Comparison of ENCODE assay signal across 1 cellular context in the genomic region with DNA sequence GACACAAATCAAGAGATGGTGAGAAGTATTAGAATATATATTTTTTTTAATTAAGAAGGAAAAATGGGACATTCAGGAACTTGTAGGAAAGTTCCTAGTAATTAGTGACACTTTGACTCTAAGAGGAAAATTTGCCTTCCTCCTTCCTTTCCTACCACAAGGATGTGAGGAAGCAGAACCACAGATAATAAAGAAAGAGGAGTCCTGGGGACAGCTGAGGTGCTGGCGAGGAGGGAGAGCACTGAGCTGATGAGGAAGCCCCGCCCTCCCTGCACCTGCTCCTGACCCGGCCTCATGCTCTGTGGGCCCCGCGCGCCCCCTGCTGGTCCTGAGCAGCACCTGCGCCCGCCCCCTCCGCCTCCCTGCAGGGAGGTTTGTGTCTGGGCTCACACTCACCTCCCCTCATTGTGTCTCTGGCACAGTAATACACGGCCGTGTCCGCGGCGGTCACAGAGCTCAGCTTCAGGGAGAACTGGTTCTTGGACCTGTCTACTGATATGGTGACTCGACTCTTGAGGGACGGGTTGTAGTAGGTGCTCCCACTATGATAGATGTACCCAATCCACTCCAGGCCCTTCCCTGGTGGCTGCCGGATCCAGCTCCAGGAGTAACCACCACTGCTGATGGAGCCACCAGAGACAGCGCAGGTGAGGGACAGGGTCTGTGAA.
TF ChIP-seq lines count a peak whose summit lies in the region.

No MANE protein-coding gene starts in this region.

TF ChIP-seq in HEK293, 187 proteins besides CTCF, POLR2A, EP300 and RAD21 (continued from another document):
- peak; percentile 69 for TF ChIP-seq ZNF184 (tag by site-specific recombination; IDR thresholded peaks at IDR 0.05)
- TF ChIP-seq INSM2 (tag by site-specific recombination; IDR thresholded peaks at IDR 0.05), result peak; percentile 56; the same call in 1 of the 2 replicates
- 0 out of 2 replicates have a peak, but pooled peaks have one; percentile 54 for TF ChIP-seq ZNF37A (tag by site-specific recombination; IDR thresholded peaks at IDR 0.05)
- TF ChIP-seq SP7 (tag by site-specific recombination; IDR thresholded peaks at IDR 0.05), result peak; percentile 46; the same call in 1 of the 2 replicates
- TF ChIP-seq ZNF600 (tag by site-specific recombination; IDR thresholded peaks at IDR 0.05), result peak; percentile 54; the same call in 1 of the 2 replicates
- 0 out of 2 replicates have a peak, but pooled peaks have one; percentile 17 for TF ChIP-seq ZNF76 (tag by site-specific recombination; IDR thresholded peaks at IDR 0.05; ENCODE audit: borderline replicate concordance, low read depth)
- peak; percentile 5 for TF ChIP-seq ZNF510 (tag by site-specific recombination; IDR thresholded peaks at IDR 0.05; ENCODE audit: insufficient replicate concordance)
- TF ChIP-seq ZNF174 (tag by site-specific recombination; IDR thresholded peaks at IDR 0.05), result peak; percentile 70; the same call in 1 of the 2 replicates
- 0 out of 2 replicates have a peak, but pooled peaks have one; percentile 39 for TF ChIP-seq KLF17 (tag by site-specific recombination; IDR thresholded peaks at IDR 0.05)
- peak; percentile 53; the same call in 1 of the 2 replicates for TF ChIP-seq EGR2 (tag by site-specific recombination; IDR thresholded peaks at IDR 0.05; ENCODE audit: low read depth)
- TF ChIP-seq, protein P1, sequence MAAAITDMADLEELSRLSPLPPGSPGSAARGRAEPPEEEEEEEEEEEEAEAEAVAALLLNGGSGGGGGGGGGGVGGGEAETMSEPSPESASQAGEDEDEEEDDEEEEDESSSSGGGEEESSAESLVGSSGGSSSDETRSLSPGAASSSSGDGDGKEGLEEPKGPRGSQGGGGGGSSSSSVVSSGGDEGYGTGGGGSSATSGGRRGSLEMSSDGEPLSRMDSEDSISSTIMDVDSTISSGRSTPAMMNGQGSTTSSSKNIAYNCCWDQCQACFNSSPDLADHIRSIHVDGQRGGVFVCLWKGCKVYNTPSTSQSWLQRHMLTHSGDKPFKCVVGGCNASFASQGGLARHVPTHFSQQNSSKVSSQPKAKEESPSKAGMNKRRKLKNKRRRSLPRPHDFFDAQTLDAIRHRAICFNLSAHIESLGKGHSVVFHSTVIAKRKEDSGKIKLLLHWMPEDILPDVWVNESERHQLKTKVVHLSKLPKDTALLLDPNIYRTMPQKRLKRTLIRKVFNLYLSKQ (tag by site-specific recombination; IDR thresholded peaks at IDR 0.05; ENCODE audit: borderline replicate concordance), result peak; percentile 79; the same call in 1 of the 2 replicates
- peak; percentile 46; the same call in 1 of the 2 replicates for TF ChIP-seq ZNF768 (tag by site-specific recombination; IDR thresholded peaks at IDR 0.05)
- peak; percentile 68 for TF ChIP-seq ZFHX2 (tag by site-specific recombination; conservative IDR thresholded peaks at IDR 0.05)
- TF ChIP-seq KLF10 (tag by site-specific recombination; IDR thresholded peaks at IDR 0.05), result 0 out of 2 replicates have a peak, but pooled peaks have one; percentile 20
- peak; percentile 83 for TF ChIP-seq ZNF10 (tag by site-specific recombination; IDR thresholded peaks at IDR 0.05)
- TF ChIP-seq, protein P2, sequence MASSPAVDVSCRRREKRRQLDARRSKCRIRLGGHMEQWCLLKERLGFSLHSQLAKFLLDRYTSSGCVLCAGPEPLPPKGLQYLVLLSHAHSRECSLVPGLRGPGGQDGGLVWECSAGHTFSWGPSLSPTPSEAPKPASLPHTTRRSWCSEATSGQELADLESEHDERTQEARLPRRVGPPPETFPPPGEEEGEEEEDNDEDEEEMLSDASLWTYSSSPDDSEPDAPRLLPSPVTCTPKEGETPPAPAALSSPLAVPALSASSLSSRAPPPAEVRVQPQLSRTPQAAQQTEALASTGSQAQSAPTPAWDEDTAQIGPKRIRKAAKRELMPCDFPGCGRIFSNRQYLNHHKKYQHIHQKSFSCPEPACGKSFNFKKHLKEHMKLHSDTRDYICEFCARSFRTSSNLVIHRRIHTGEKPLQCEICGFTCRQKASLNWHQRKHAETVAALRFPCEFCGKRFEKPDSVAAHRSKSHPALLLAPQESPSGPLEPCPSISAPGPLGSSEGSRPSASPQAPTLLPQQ (tag by site-specific recombination; IDR thresholded peaks at IDR 0.05), result peak; percentile 74; the same call in 1 of the 2 replicates
- peak; percentile 35; the same call in 1 of the 2 replicates for TF ChIP-seq ZFP37 (tag by site-specific recombination; IDR thresholded peaks at IDR 0.05)
- peak; percentile 67; the same call in 1 of the 2 replicates for TF ChIP-seq ZFP69B (tag by site-specific recombination; IDR thresholded peaks at IDR 0.05)
- TF ChIP-seq ZSCAN30 (tag by site-specific recombination; IDR thresholded peaks at IDR 0.05), result peak; percentile 77; the same call in 1 of the 2 replicates
- TF ChIP-seq KLF16 (tag by site-specific recombination; IDR thresholded peaks at IDR 0.05), result peak; percentile 71; the same call in 1 of the 2 replicates
- TF ChIP-seq, protein P3, sequence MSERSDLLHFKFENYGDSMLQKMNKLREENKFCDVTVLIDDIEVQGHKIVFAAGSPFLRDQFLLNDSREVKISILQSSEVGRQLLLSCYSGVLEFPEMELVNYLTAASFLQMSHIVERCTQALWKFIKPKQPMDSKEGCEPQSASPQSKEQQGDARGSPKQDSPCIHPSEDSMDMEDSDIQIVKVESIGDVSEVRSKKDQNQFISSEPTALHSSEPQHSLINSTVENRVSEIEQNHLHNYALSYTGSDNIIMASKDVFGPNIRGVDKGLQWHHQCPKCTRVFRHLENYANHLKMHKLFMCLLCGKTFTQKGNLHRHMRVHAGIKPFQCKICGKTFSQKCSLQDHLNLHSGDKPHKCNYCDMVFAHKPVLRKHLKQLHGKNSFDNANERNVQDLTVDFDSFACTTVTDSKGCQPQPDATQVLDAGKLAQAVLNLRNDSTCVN (tag by site-specific recombination; optimal IDR thresholded peaks at IDR 0.05), result peak; percentile 22
